ENCODE assay signal across 29 cellular contexts in genomic region chr10:80292607-80293239, GRCh38. TPM values are rescaled to one million over a fixed set of nuclear protein-coding genes. Genes with fewer than 3 reads are reported as not detected.
"Had no signal": no experiment of that assay in that cellular context is flagged by ENCODE, and none has a peak within 500 bp of the region (broad histone marks: within the 10 kb centered on the region; RNA-seq: fewer than 3 reads in every experiment).

No MANE protein-coding gene starts in this region.

- ATAC-seq: activated CD4-positive, alpha-beta T cell treated with anti-CD3 and anti-CD28 coated beads for 36 hours; activated CD4-positive, CD25-positive, alpha-beta regulatory T cell treated with anti-CD3 and anti-CD28 coated beads, Interleukin-2, amount 50 U/mL, for 24 hours; Panc1; WTC11 had no signal

- H3K9me3 ChIP-seq: adrenal gland, SJSA1, SK-N-SH had no signal

- H3K4me1 ChIP-seq: adrenal gland, SJSA1 had no signal

- H3K4me3 ChIP-seq: adrenal gland, SJSA1 had no signal

- H3K27ac ChIP-seq: adrenal gland, SJSA1 had no signal

- DNase-seq: activated CD4-positive, alpha-beta memory T cell treated with anti-CD3 and anti-CD28 coated beads, Interleukin-2, amount 10 ng/mL, durations not matched to agents 7 days and 5 days; activated CD4-positive, alpha-beta T cell treated with anti-CD3 and anti-CD28 coated beads for 36 hours; activated CD8-positive, alpha-beta memory T cell treated with anti-CD3 and anti-CD28 coated beads for 24 hours; activated gamma-delta T cell; activated naive CD4-positive, alpha-beta T cell treated with Interleukin-2 at 50 U/mL for 16 hours; activated T-cell treated with anti-CD3 and anti-CD28 coated beads, Interleukin-2, amount 50 U/mL, for 24 hours; adrenal gland; anterior cingulate cortex; central memory CD4-positive, alpha-beta T cell; Karpas-422; KBM-7; NCI-H1105; NCI-H1436; NCI-H1694; NCI-H1930; NCI-H2081 treated with DMSO at 0.1 percent for 48 hours; NCI-H226; NCI-H446 treated with DMSO at 0.1 percent for 48 hours; NCI-H524; NCI-H69; SHP77 treated with DMSO at 0.1 percent for 48 hours; SK-N-SH had no signal

- H3K36me3 ChIP-seq: adrenal gland, SJSA1 had no signal

- H3K27me3 ChIP-seq: adrenal gland had no signal

RNA-seq across cellular contexts. Expression of gene MAT1A, which starts 3.3 kb away (rescaled TPM):
- total RNA-seq: activated CD4-positive, alpha-beta memory T cell treated with anti-CD3 and anti-CD28 coated beads, Interleukin-2, amount 10 ng/mL, durations not matched to agents 7 days and 5 days; activated CD4-positive, alpha-beta T cell treated with anti-CD3 and anti-CD28 coated beads for 36 hours; activated T-helper 2 cell treated with anti-CD3 and anti-CD28 coated beads, Interferon-gamma antibody, Interleukin-2, Interleukin-4, amounts not matched to agents 10 μg/mL and 5 μg/mL and 100 μg/mL, durations not matched to agents 14 hours and 24 hours and 36 hours; bronchial epithelial cell; RPMI7951; SJSA1 had no signal
